In genomic region chr20:2984028-2984501, GRCh38 we compare ENCODE assay signal across 13 cellular contexts. TPM values are rescaled to one million over a fixed set of nuclear protein-coding genes. Genes with fewer than 3 reads are reported as not detected.
A peak's percentile ranks its signal among the peaks of the same experiment; 100 is the strongest.
DNase-seq lines count a peak whose midpoint lies in the region; ATAC-seq, FAIRE-seq and TF ChIP-seq lines count a peak whose summit lies in the region.
"Had no signal": no experiment of that assay in that cellular context is flagged by ENCODE, and none has a peak within 500 bp of the region (broad histone marks: within the 10 kb centered on the region; RNA-seq: fewer than 3 reads in every experiment).

No MANE protein-coding gene starts in this region.

- H3K36me3 Mint-ChIP-seq in natural killer cell: no peaks in the 10 kb centered on the region

- ATAC-seq in GM21381 (IDR thresholded peaks at IDR 0.05; ENCODE audit: unreplicated experiment) (peak; percentile 62), natural killer cell (peak in 2 of 3 donors; percentile 69 to 86)

- H3K9me3 ChIP-seq in prostate gland: no peaks in the 10 kb centered on the region

- H3K9me3 Mint-ChIP-seq in natural killer cell: no peaks in the 10 kb centered on the region

- no peak overlapping the region for H3K27ac Mint-ChIP-seq in natural killer cell

- WGBS in prostate gland: 79% methylated on average over 4 of the region's 4 CpGs

- H3K4me1 Mint-ChIP-seq in natural killer cell: peaks cover 10 to 13% of the 10 kb centered on the region in 2 donors

- TF ChIP-seq POLR2A in prostate gland (IDR thresholded peaks at IDR 0.05): no peak

- peak; percentile 86 for FAIRE-seq in GM18507 (lab: Jason Lieb, UNC)

- H4K20me1 ChIP-seq in KMS-11 (ENCODE audit: insufficient read depth): no peaks in the 10 kb centered on the region

- no peak overlapping the region for H3K4me3 ChIP-seq in KMS-11 (IDR thresholded peaks at IDR 0.05; ENCODE audit: insufficient read depth, low read depth, low read length)
- H3K4me3 ChIP-seq in prostate gland: no peak overlapping the region

- H3K9ac ChIP-seq in KMS-11: peak overlapping the region; percentile 24; the same call in 1 of the 2 replicates

- H3K27ac ChIP-seq in KMS-11 (peak overlapping the region; percentile 58), prostate gland (no peak overlapping the region)

- TF ChIP-seq CTCF in KMS-11 (conservative IDR thresholded peaks at IDR 0.05; ENCODE audit: low read depth, low read length) (no peak), natural killer cell (IDR thresholded peaks at IDR 0.05) (no peak), prostate gland (IDR thresholded peaks at IDR 0.05) (no peak)

- no peaks in the 10 kb centered on the region for H3K27me3 Mint-ChIP-seq in natural killer cell (ENCODE audit: low read depth in 2 of 2)

- H2AFZ ChIP-seq in KMS-11 (ENCODE audit: low read depth): no peak overlapping the region

- H3K4me1 ChIP-seq in KMS-11 (ENCODE audit: low read depth, poor library complexity, severe bottlenecking): peaks cover 45% of the 10 kb centered on the region
- H3K4me1 ChIP-seq in prostate gland (replicated peaks): no peaks in the 10 kb centered on the region

- no peaks in the 10 kb centered on the region for H3K36me3 ChIP-seq in KMS-11 (ENCODE audit: insufficient read depth)
- H3K36me3 ChIP-seq in prostate gland: no peaks in the 10 kb centered on the region

- intact Hi-C loops in natural killer cell (cut with micrococcal nuclease): no loop called here
- intact Hi-C loops in prostate gland (cut with DNase I): no loop called here

- no peaks in the 10 kb centered on the region for H3K79me2 ChIP-seq in KMS-11 (ENCODE audit: insufficient read depth, low read depth)

- no peak overlapping the region for H3K4me3 Mint-ChIP-seq in natural killer cell

- H3K27me3 ChIP-seq in KMS-11 (ENCODE audit: insufficient read depth, low read depth) (no peaks in the 10 kb centered on the region), prostate gland (replicated peaks; ENCODE audit: insufficient read depth) (no peaks in the 10 kb centered on the region)

- DNase-seq in GM18507 (ENCODE audit: extremely low spot score, insufficient read length, low read depth): no peak
- DNase-seq in natural killer cell: no peak
- no peak for DNase-seq in dermis blood vessel endothelial cell
- DNase-seq in prostate gland (ENCODE audit: low spot score): no peak
- DNase-seq in iPS-NIHi11 (ENCODE audit: low spot score): no peak
- DNase-seq: cortex of kidney; GOT3; stimulated activated CD4-positive, alpha-beta T cell treated with anti-CD3 and anti-CD28 coated beads, Interleukin-15, amount 100 ng/mL, for 24 hours had no signal

- H3K4me2 ChIP-seq in KMS-11: peak overlapping the region; percentile 95

RNA-seq across cellular contexts. Expression of gene GNRH2, which starts 59.4 kb away (rescaled TPM):
- 1 to 10 TPM in 1 of 3 donors, under 1 TPM in 2; 0.49 to 1.2 (median 0.68) TPM for total RNA-seq in natural killer cell
- not detected in 2 replicates for total RNA-seq in dermis blood vessel endothelial cell
- total RNA-seq in prostate gland: not detected
- total RNA-seq: glomerular endothelial cell, myocyte, subcutaneous adipose tissue had no signal
